19 cellular contexts compared by ENCODE assay signal in genomic region chr5:57791875-57792274, GRCh38.
"Had no signal": no experiment of that assay in that cellular context is flagged by ENCODE, and none has a peak within 500 bp of the region (broad histone marks: within the 10 kb centered on the region; RNA-seq: fewer than 3 reads in every experiment).

No MANE protein-coding gene starts in this region.

- ATAC-seq: HepG2 had no signal

- H3K27ac ChIP-seq: RWPE1 had no signal

- DNase-seq: IMR-90, Karpas-422, KG1, MM.1S, MV-4-11, NCI-H1048, NCI-H1105, NCI-H1417, NCI-H1436 treated with DMSO at 0.1 percent for 48 hours, NCI-H1694, NCI-H187 treated with DMSO at 0.1 percent for 48 hours, NCI-H2029 treated with DMSO at 0.1 percent for 48 hours, NCI-H2171 treated with DMSO at 0.1 percent for 48 hours, NCI-H524, NCI-H526 treated with DMSO at 0.1 percent for 48 hours, NCI-H774, SHP77 had no signal
